ENCODE assay signal across 1 cellular context in genomic region chr20:34771680-34772081, GRCh38.
TF ChIP-seq lines count a peak whose summit lies in the region.

No MANE protein-coding gene starts in this region.

TF ChIP-seq in IMR-90, 13 proteins besides CTCF, POLR2A, EP300 and RAD21:
- TF ChIP-seq FOS (IDR thresholded peaks at IDR 0.05; ENCODE audit: low read depth, low read length) (no peak), SMC3 (IDR thresholded peaks at IDR 0.05; ENCODE audit: low read depth, low read length) (no peak), MXI1 (IDR thresholded peaks at IDR 0.05; ENCODE audit: borderline replicate concordance, low read depth, low read length) (no peak), CHD1 (IDR thresholded peaks at IDR 0.05; ENCODE audit: low read depth, low read length) (no peak), ELK1 (IDR thresholded peaks at IDR 0.05; ENCODE audit: borderline replicate concordance, low read depth, low read length) (no peak), RFX5 (IDR thresholded peaks at IDR 0.05; ENCODE audit: low read depth, low read length) (no peak), MAZ (IDR thresholded peaks at IDR 0.05; ENCODE audit: borderline replicate concordance, low read depth, low read length) (no peak), USF2 (IDR thresholded peaks at IDR 0.05; ENCODE audit: low read depth, low read length) (no peak), RCOR1 (IDR thresholded peaks at IDR 0.05; ENCODE audit: insufficient replicate concordance, low read length) (no peak), NFE2L2 (IDR thresholded peaks at IDR 0.05; ENCODE audit: low read depth, low read length) (no peak), CEBPB (IDR thresholded peaks at IDR 0.05; ENCODE audit: low read depth, low read length) (no peak), MAFK (IDR thresholded peaks at IDR 0.05; ENCODE audit: low read depth, low read length) (no peak), BHLHE40 (IDR thresholded peaks at IDR 0.05; ENCODE audit: low read depth, low read length) (no peak)
